In genomic region chr3:9192238-9192637, GRCh38 we compare ENCODE assay signal across 16 cellular contexts.
"Had no signal": no experiment of that assay in that cellular context is flagged by ENCODE, and none has a peak within 500 bp of the region (broad histone marks: within the 10 kb centered on the region; RNA-seq: fewer than 3 reads in every experiment).

No MANE protein-coding gene starts in this region.

- H3K27me3 ChIP-seq: gastrocnemius medialis, neutrophil had no signal

- H3K27ac ChIP-seq: gastrocnemius medialis, neutrophil, prostate gland had no signal

- H3K9me3 ChIP-seq: gastrocnemius medialis, neutrophil, prostate gland had no signal

- H3K36me3 ChIP-seq: gastrocnemius medialis, neutrophil, prostate gland had no signal

- DNase-seq: activated CD4-positive, alpha-beta T cell treated with anti-CD3 and anti-CD28 coated beads, Interleukin-2, amount 50 U/mL, for 1 hour; activated naive CD4-positive, alpha-beta T cell treated with anti-CD3 and anti-CD28 coated beads, Interleukin-2, amount 10 ng/mL, durations not matched to agents 7 days and 5 days; activated T-cell treated with anti-CD3 and anti-CD28 coated beads for 4 hours; cortex of kidney; effector CD8-positive, alpha-beta T cell; gastrocnemius medialis; hypothalamus; kidney glomerular epithelial cell; naive thymus-derived CD4-positive, alpha-beta T cell; stimulated activated CD4-positive, alpha-beta T cell treated with anti-CD3 and anti-CD28 coated beads, Interleukin-2, amount 100 ng/mL, for 48 hours; stimulated activated CD8-positive, alpha-beta memory T cell treated with anti-CD3 and anti-CD28 coated beads, Interleukin-4, amount 100 ng/mL, for 48 hours; T-helper 2 cell had no signal

- H3K4me1 ChIP-seq: gastrocnemius medialis had no signal

- H3K4me3 ChIP-seq: gastrocnemius medialis, lung, prostate gland had no signal

- ATAC-seq: gastrocnemius medialis; naive thymus-derived CD4-positive, alpha-beta T cell; sciatic nerve had no signal
